19 cellular contexts compared by ENCODE assay signal in genomic region chr15:52784799-52785671, GRCh38. TPM values are rescaled to one million over a fixed set of nuclear protein-coding genes. Genes with fewer than 3 reads are reported as not detected.
A peak's percentile ranks its signal among the peaks of the same experiment; 100 is the strongest.
DNase-seq lines count a peak whose midpoint lies in the region; ATAC-seq and TF ChIP-seq lines count a peak whose summit lies in the region.
"Had no signal": no experiment of that assay in that cellular context is flagged by ENCODE, and none has a peak within 500 bp of the region (broad histone marks: within the 10 kb centered on the region; RNA-seq: fewer than 3 reads in every experiment).

No MANE protein-coding gene starts in this region.

- peak overlapping the region; percentile 72 to 93 (median 80) for H3K4me3 Mint-ChIP-seq in brain
- peak overlapping the region; percentile 32 to 55 for H3K4me3 Mint-ChIP-seq in stimulated activated naive B cell treated with anti-CD40 and anti-IgM and Interleukin-4, amounts not matched to agents 10 μg/mL and 1 μg/mL and 100 μg/mL, for 72 hours
- H3K4me3 Mint-ChIP-seq: T-helper 1 cell treated with Interleukin-12 subunit alpha and Interleukin-12 subunit beta and Interleukin-4 antibody, amounts not matched to agents 30 μg/mL and 1 μg/mL, for 36 hours had no signal

- no peaks in the 10 kb centered on the region for H3K36me3 ChIP-seq in lower lobe of right lung
- H3K36me3 ChIP-seq: heart left ventricle, left lung, suprapubic skin had no signal

- H3K36me3 Mint-ChIP-seq in brain: no peaks in the 10 kb centered on the region
- H3K36me3 Mint-ChIP-seq in stimulated activated naive B cell treated with anti-CD40 and anti-IgM and Interleukin-4, amounts not matched to agents 10 μg/mL and 1 μg/mL and 100 μg/mL, for 72 hours: peaks cover 0 to 5% of the 10 kb centered on the region in 2 donors

- H3K27me3 ChIP-seq in right cardiac atrium (ENCODE audit: control insufficient read depth, insufficient read depth) (peaks cover 2% of the 10 kb centered on the region), lower lobe of right lung (ENCODE audit: low read depth) (peaks cover 95% of the 10 kb centered on the region)

- H3K9me3 ChIP-seq in right cardiac atrium (ENCODE audit: control insufficient read depth, low read length) (no peaks in the 10 kb centered on the region), lower lobe of right lung (no peaks in the 10 kb centered on the region)
- H3K9me3 ChIP-seq: heart left ventricle, left lung, suprapubic skin had no signal

- H3K27ac ChIP-seq in right cardiac atrium (ENCODE audit: low read length) (no peak overlapping the region), lower lobe of right lung (no peak overlapping the region)
- H3K27ac ChIP-seq: heart left ventricle, left lung, suprapubic skin had no signal

- H3K9me3 Mint-ChIP-seq in brain: peaks cover 0 to 4% (median 0%) of the 10 kb centered on the region in 5 experiments
- H3K9me3 Mint-ChIP-seq in stimulated activated naive B cell treated with anti-CD40 and anti-IgM and Interleukin-4, amounts not matched to agents 10 μg/mL and 1 μg/mL and 100 μg/mL, for 72 hours: no peaks in the 10 kb centered on the region
- H3K9me3 Mint-ChIP-seq: T-helper 1 cell treated with Interleukin-12 subunit alpha and Interleukin-12 subunit beta and Interleukin-4 antibody, amounts not matched to agents 30 μg/mL and 1 μg/mL, for 36 hours had no signal

- H3K4me3 ChIP-seq in right cardiac atrium (ENCODE audit: low read length) (peak overlapping the region; percentile 12), lower lobe of right lung (no peak overlapping the region)
- H3K4me3 ChIP-seq: left lung, suprapubic skin had no signal

- peaks cover 55% of the 10 kb centered on the region for H3K4me1 Mint-ChIP-seq in brain
- H3K4me1 Mint-ChIP-seq in stimulated activated naive B cell treated with anti-CD40 and anti-IgM and Interleukin-4, amounts not matched to agents 10 μg/mL and 1 μg/mL and 100 μg/mL, for 72 hours: peaks cover 36 to 69% of the 10 kb centered on the region in 2 donors

- intact Hi-C loops in right cardiac atrium (cut with DNase I): loop anchor here in 3 of 4 donors (5.0 to 10.0 kb wide), 4 partner anchors 410 to 932 kb away; no protein-coding TSS in a partner anchor
- intact Hi-C loops in left cardiac atrium (cut with DNase I): loop anchor here in 1 of 2 donors (5.0 kb wide), 1 partner anchor 932 kb away; no protein-coding TSS in a partner anchor
- intact Hi-C loops in lower lobe of right lung (cut with DNase I): loop anchor here (5.0 kb wide), 1 partner anchor 412 kb away; no protein-coding TSS in a partner anchor

- DNase-seq in right cardiac atrium (peak in 1 of 3 donors; percentile 42), left cardiac atrium (no peak), lower lobe of right lung (peak; percentile 32), activated gamma-delta T cell (lab: John Stamatoyannopoulos, UW) (no peak), T-helper 2 cell (no peak)
- no peak for DNase-seq in stimulated activated naive B cell treated with anti-CD40 and anti-IgM and Interleukin-4, amounts not matched to agents 10 μg/mL and 1 μg/mL and 100 μg/mL, for 72 hours
- DNase-seq: activated CD4-positive, alpha-beta T cell treated with anti-CD3 and anti-CD28 coated beads for 4 hours; amniotic stem cell; DND-41; heart left ventricle; NCI-H2029 treated with DMSO at 0.1 percent for 48 hours; NCI-H774; stimulated activated CD4-positive, alpha-beta T cell treated with anti-CD3 and anti-CD28 coated beads, Interleukin-12 subunit alpha, Interleukin-12 subunit beta, amount 100 ng/mL, for 4 hours had no signal

- H3K27ac Mint-ChIP-seq in brain: no peak overlapping the region
- H3K27ac Mint-ChIP-seq in stimulated activated naive B cell treated with anti-CD40 and anti-IgM and Interleukin-4, amounts not matched to agents 10 μg/mL and 1 μg/mL and 100 μg/mL, for 72 hours: peak overlapping the region; percentile 91
- H3K27ac Mint-ChIP-seq: T-helper 1 cell treated with Interleukin-12 subunit alpha and Interleukin-12 subunit beta and Interleukin-4 antibody, amounts not matched to agents 30 μg/mL and 1 μg/mL, for 36 hours had no signal

- 2% methylated on average over 64 of the region's 64 CpGs for WGBS in right cardiac atrium

- peaks cover 100% of the 10 kb centered on the region for H3K27me3 Mint-ChIP-seq in brain
- H3K27me3 Mint-ChIP-seq in stimulated activated naive B cell treated with anti-CD40 and anti-IgM and Interleukin-4, amounts not matched to agents 10 μg/mL and 1 μg/mL and 100 μg/mL, for 72 hours: peaks cover 54 to 72% of the 10 kb centered on the region in 2 donors

- no peak for TF ChIP-seq CTCF in brain (conservative IDR thresholded peaks at IDR 0.05)
- TF ChIP-seq CTCF in lower lobe of right lung (IDR thresholded peaks at IDR 0.05): no peak

- ATAC-seq in right cardiac atrium (no peak), left cardiac atrium (no peak), lower lobe of right lung (no peak), HG02840 (IDR thresholded peaks at IDR 0.05; ENCODE audit: low FRiP score, unreplicated experiment) (no peak)
- ATAC-seq in stimulated activated naive B cell treated with anti-CD40 and anti-IgM and Interleukin-4, amounts not matched to agents 10 μg/mL and 1 μg/mL and 100 μg/mL, for 72 hours (replicated peaks): no peak
- ATAC-seq: heart left ventricle, left lung had no signal

- H3K4me1 ChIP-seq in right cardiac atrium (ENCODE audit: control insufficient read depth, insufficient read depth, low read length) (peaks cover 4% of the 10 kb centered on the region), lower lobe of right lung (peaks cover 35% of the 10 kb centered on the region)

RNA-seq across cellular contexts. Expression of gene ONECUT1, which starts 5.1 kb away (rescaled TPM):
- total RNA-seq in right cardiac atrium: under 1 TPM in 1 of 4 donors, not detected in 3; 0.29 TPM
- polyA plus RNA-seq in right cardiac atrium: 0.05 TPM
- total RNA-seq in left cardiac atrium: not detected
- not detected for polyA plus RNA-seq in brain (ENCODE audit: insufficient read depth, low read depth, low replicate concordance)
- total RNA-seq in lower lobe of right lung: not detected
- total RNA-seq: heart left ventricle, left lung had no signal
- polyA plus RNA-seq: esophagus, heart left ventricle had no signal
